2 cellular contexts compared by ENCODE assay signal in the genomic region with DNA sequence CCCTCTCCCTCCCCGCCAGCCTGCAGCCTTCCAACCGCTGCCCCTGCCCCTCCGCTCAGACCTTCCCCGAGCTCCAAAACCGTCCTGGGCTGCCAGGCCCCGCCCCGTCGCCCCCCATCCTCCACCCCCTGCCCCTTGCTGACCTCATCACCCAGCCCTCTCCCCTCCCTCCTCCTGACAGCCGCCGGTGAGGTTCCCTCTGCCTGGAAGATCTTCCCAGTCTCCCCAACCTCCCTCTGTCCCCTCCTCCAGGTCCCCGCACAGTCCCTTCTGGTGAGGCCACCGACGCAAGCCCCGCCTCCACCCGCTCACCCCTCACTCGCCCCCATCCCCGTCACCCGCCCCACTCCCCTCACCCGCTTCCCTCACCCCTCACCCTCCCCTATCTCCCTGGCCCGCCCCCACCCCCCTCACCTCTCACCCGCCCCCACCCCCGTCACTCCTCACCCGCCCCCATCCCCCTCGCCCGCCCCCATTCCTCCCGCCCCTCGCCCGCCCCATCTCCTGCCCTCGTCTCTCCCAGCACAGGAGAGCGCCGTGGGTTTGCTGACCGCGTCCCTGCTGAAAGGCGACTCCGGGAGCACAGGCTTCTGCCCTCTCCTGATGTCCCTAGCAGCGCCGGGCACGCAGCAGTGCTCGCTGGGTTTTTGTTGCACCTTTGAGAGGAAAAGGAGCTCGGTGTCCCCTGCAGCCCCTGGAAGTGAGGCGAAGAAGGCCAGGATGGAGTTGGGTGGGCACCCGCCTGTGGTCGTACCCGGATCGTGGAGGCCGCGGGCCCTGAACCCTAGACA.
TF ChIP-seq lines count a peak whose summit lies in the region.

No MANE protein-coding gene starts in this region.

TF ChIP-seq in HCT116, 20 proteins besides CTCF, POLR2A, EP300 and RAD21:
- TF ChIP-seq, protein P1, sequence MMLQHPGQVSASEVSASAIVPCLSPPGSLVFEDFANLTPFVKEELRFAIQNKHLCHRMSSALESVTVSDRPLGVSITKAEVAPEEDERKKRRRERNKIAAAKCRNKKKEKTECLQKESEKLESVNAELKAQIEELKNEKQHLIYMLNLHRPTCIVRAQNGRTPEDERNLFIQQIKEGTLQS (IDR thresholded peaks at IDR 0.05), result no peak
- no peak for TF ChIP-seq FOSL1 (IDR thresholded peaks at IDR 0.05; ENCODE audit: low read depth)
- TF ChIP-seq ELF1 (IDR thresholded peaks at IDR 0.05; ENCODE audit: borderline replicate concordance, low read depth), result no peak
- TF ChIP-seq CEBPB (IDR thresholded peaks at IDR 0.05; ENCODE audit: low read depth), result no peak
- no peak for TF ChIP-seq SRF (IDR thresholded peaks at IDR 0.05; ENCODE audit: low read depth)
- TF ChIP-seq, protein P2, sequence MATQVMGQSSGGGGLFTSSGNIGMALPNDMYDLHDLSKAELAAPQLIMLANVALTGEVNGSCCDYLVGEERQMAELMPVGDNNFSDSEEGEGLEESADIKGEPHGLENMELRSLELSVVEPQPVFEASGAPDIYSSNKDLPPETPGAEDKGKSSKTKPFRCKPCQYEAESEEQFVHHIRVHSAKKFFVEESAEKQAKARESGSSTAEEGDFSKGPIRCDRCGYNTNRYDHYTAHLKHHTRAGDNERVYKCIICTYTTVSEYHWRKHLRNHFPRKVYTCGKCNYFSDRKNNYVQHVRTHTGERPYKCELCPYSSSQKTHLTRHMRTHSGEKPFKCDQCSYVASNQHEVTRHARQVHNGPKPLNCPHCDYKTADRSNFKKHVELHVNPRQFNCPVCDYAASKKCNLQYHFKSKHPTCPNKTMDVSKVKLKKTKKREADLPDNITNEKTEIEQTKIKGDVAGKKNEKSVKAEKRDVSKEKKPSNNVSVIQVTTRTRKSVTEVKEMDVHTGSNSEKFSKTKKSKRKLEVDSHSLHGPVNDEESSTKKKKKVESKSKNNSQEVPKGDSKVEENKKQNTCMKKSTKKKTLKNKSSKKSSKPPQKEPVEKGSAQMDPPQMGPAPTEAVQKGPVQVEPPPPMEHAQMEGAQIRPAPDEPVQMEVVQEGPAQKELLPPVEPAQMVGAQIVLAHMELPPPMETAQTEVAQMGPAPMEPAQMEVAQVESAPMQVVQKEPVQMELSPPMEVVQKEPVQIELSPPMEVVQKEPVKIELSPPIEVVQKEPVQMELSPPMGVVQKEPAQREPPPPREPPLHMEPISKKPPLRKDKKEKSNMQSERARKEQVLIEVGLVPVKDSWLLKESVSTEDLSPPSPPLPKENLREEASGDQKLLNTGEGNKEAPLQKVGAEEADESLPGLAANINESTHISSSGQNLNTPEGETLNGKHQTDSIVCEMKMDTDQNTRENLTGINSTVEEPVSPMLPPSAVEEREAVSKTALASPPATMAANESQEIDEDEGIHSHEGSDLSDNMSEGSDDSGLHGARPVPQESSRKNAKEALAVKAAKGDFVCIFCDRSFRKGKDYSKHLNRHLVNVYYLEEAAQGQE (IDR thresholded peaks at IDR 0.05; ENCODE audit: low read depth), result no peak
- no peak for TF ChIP-seq EGR1 (IDR thresholded peaks at IDR 0.05; ENCODE audit: low read depth)
- no peak for TF ChIP-seq SP1 (IDR thresholded peaks at IDR 0.05; ENCODE audit: low read depth)
- TF ChIP-seq SIN3A (IDR thresholded peaks at IDR 0.05; ENCODE audit: low read depth), result no peak

TF ChIP-seq in SK-N-SH, 30 proteins besides CTCF, POLR2A, EP300 and RAD21:
- TF ChIP-seq TAF1 (IDR thresholded peaks at IDR 0.05; ENCODE audit: borderline replicate concordance, low read depth, low read length), result no peak
- no peak for TF ChIP-seq NFIC (IDR thresholded peaks at IDR 0.05; ENCODE audit: borderline replicate concordance)
- TF ChIP-seq SIN3A (IDR thresholded peaks at IDR 0.05; ENCODE audit: borderline replicate concordance, low read depth, low read length), result no peak
- TF ChIP-seq EZH2phosphoT487 (IDR thresholded peaks at IDR 0.05; ENCODE audit: borderline replicate concordance, low read depth), result no peak
TF ChIP-seq in SK-N-SH: peak in this region for 0.
